In genomic region chr16:74275031-74275636, GRCh38 we compare ENCODE assay signal across 1 cellular context.
TF ChIP-seq lines count a peak whose summit lies in the region.

No MANE protein-coding gene starts in this region.

TF ChIP-seq in HepG2, 621 proteins besides CTCF, POLR2A, EP300 and RAD21 (continued from another document):
- peak; percentile 68; the same call in 1 of the 2 replicates for TF ChIP-seq ARID3A (IDR thresholded peaks at IDR 0.05; ENCODE audit: low read depth, low read length)
- TF ChIP-seq SMYD3 (CRISPR knock-in tag; IDR thresholded peaks at IDR 0.05): no peak
- TF ChIP-seq TRIM24 (CRISPR knock-in tag; IDR thresholded peaks at IDR 0.05): no peak
- TF ChIP-seq SMC3 (IDR thresholded peaks at IDR 0.05; ENCODE audit: low read length): peak; percentile 14; the same call in 1 of the 2 replicates
- no peak for TF ChIP-seq SP4 (CRISPR knock-in tag; IDR thresholded peaks at IDR 0.05)
TF ChIP-seq in HepG2: peak in this region for 3.
